ENCODE assay signal across 15 cellular contexts in genomic region chr7:77540402-77540822, GRCh38. TPM values are rescaled to one million over a fixed set of nuclear protein-coding genes. Genes with fewer than 3 reads are reported as not detected.
DNase-seq lines count a peak whose midpoint lies in the region; ATAC-seq and TF ChIP-seq lines count a peak whose summit lies in the region.
"Had no signal": no experiment of that assay in that cellular context is flagged by ENCODE, and none has a peak within 500 bp of the region (broad histone marks: within the 10 kb centered on the region; RNA-seq: fewer than 3 reads in every experiment).

No MANE protein-coding gene starts in this region.

- no peak for TF ChIP-seq POLR2A in gastrocnemius medialis (IDR thresholded peaks at IDR 0.05)

- H3K4me1 Mint-ChIP-seq in glutamatergic neuron (ENCODE audit: low read depth, unreplicated experiment), result peaks cover 32% of the 10 kb centered on the region

- H3K9ac ChIP-seq in adipocyte (ENCODE audit: low read length), result no peak overlapping the region

- no peaks in the 10 kb centered on the region for H3K27me3 ChIP-seq in adipocyte (replicated peaks; ENCODE audit: control insufficient read depth, insufficient read depth, low read length)
- no peaks in the 10 kb centered on the region for H3K27me3 ChIP-seq in gastrocnemius medialis
- no peaks in the 10 kb centered on the region for H3K27me3 ChIP-seq in brain microvascular endothelial cell (replicated peaks)
- H3K27me3 ChIP-seq: dorsolateral prefrontal cortex, right atrium auricular region had no signal

- TF ChIP-seq CTCF in glutamatergic neuron (IDR thresholded peaks at IDR 0.05; ENCODE audit: partially characterized antibody, unreplicated experiment) (no peak), gastrocnemius medialis (IDR thresholded peaks at IDR 0.05 in 4 of 5, conservative IDR thresholded peaks at IDR 0.05 in 1 of 5) (no peak), brain microvascular endothelial cell (IDR thresholded peaks at IDR 0.05; ENCODE audit: low read depth, low read length, missing control alignments) (no peak)

- peak overlapping the region in 3 of 4 donors; percentile 89 to 92 (median 91) for H3K27ac ChIP-seq in gastrocnemius medialis
- H3K27ac ChIP-seq in brain microvascular endothelial cell, result no peak overlapping the region

- in situ Hi-C loops in gastrocnemius medialis (cut with MboI; ENCODE audit: low sequenced_read_pairs in 4 of 4), result loop anchor here in 1 of 4 donors (25.0 kb wide), 1 partner anchor 222 kb away; no protein-coding TSS in a partner anchor
- in situ Hi-C loops in brain microvascular endothelial cell (cut with HindIII; ENCODE audit: low pct_ligation_motif_present, low sequenced_read_pairs), result no loop called here

- no peak for ATAC-seq in gastrocnemius medialis
- no peak for ATAC-seq in HG03442 (IDR thresholded peaks at IDR 0.05; ENCODE audit: unreplicated experiment)
- ATAC-seq in GM19463 (IDR thresholded peaks at IDR 0.05; ENCODE audit: unreplicated experiment), result no peak
- ATAC-seq: stimulated activated naive CD8-positive, alpha-beta T cell treated with anti-CD3 and anti-CD28 coated beads, Interleukin-15, Interleukin-2, amounts not matched to agents 100 U/mL and 50 U/mL, for 24 hours had no signal

- intact Hi-C loops in gastrocnemius medialis (cut with DNase I; ENCODE audit: low total_unique reads), result no loop called here

- H3K4me1 ChIP-seq in adipocyte (ENCODE audit: control insufficient read depth, insufficient read depth, low read length) (peaks cover 40% of the 10 kb centered on the region), gastrocnemius medialis (peaks cover 34 to 45% of the 10 kb centered on the region in 2 donors)

- peaks cover 11% of the 10 kb centered on the region for H3K27me3 Mint-ChIP-seq in glutamatergic neuron (ENCODE audit: unreplicated experiment)

- H3K27ac Mint-ChIP-seq in glutamatergic neuron (ENCODE audit: unreplicated experiment), result no peak overlapping the region

- peak overlapping the region; percentile 97 for H3K4me3 Mint-ChIP-seq in glutamatergic neuron (ENCODE audit: unreplicated experiment)

- H3K9me3 ChIP-seq in adipocyte (ENCODE audit: control insufficient read depth, low read length) (no peaks in the 10 kb centered on the region), gastrocnemius medialis (no peaks in the 10 kb centered on the region)
- H3K9me3 ChIP-seq: right atrium auricular region had no signal

- H3K36me3 ChIP-seq in adipocyte (ENCODE audit: control insufficient read depth, insufficient read depth, low read length, severe bottlenecking) (no peaks in the 10 kb centered on the region), gastrocnemius medialis (no peaks in the 10 kb centered on the region), brain microvascular endothelial cell (replicated peaks) (peaks cover 4% of the 10 kb centered on the region)
- H3K36me3 ChIP-seq: right atrium auricular region had no signal

- H3K9me3 Mint-ChIP-seq in glutamatergic neuron (ENCODE audit: unreplicated experiment), result peaks cover 13% of the 10 kb centered on the region
- H3K9me3 Mint-ChIP-seq: CD14-positive monocyte had no signal

- H3K4me3 ChIP-seq in adipocyte (ENCODE audit: low read length), result peak overlapping the region; percentile 96
- peak overlapping the region in 2 of 4 donors; percentile 86 to 99 for H3K4me3 ChIP-seq in gastrocnemius medialis
- no peak overlapping the region for H3K4me3 ChIP-seq in brain microvascular endothelial cell (ENCODE audit: low read depth, low read length)

- DNase-seq in HT-29 (ENCODE audit: low spot score), result peak; percentile 32
- DNase-seq in adipocyte (ENCODE audit: low read depth), result no peak
- DNase-seq in glutamatergic neuron, result no peak
- DNase-seq in gastrocnemius medialis, result no peak
- DNase-seq in stimulated activated CD4-positive, alpha-beta T cell treated with anti-CD3 and anti-CD28 coated beads, Interleukin-2, amount 100 ng/mL, for 48 hours, result no peak
- no peak for DNase-seq in brain microvascular endothelial cell
- DNase-seq: activated CD4-positive, alpha-beta T cell treated with anti-CD3 and anti-CD28 coated beads for 48 hours; activated T-cell treated with anti-CD3 and anti-CD28 coated beads, Interleukin-2, amount 50 U/mL, for 1 hour; dorsolateral prefrontal cortex; stimulated activated naive CD8-positive, alpha-beta T cell treated with anti-CD3 and anti-CD28 coated beads, Interleukin-15, Interleukin-2, amounts not matched to agents 100 U/mL and 50 U/mL, for 24 hours; T-helper 1 cell had no signal

- no peaks in the 10 kb centered on the region for H3K36me3 Mint-ChIP-seq in glutamatergic neuron (ENCODE audit: unreplicated experiment)

RNA-seq across cellular contexts. Expression of gene PTPN12, which starts 3.3 kb away (rescaled TPM):
- 23.6 and 29.6 TPM in 2 replicates for total RNA-seq in HT-29 (2014; rRNA removed; shearing (Covaris generic))
- total RNA-seq in glutamatergic neuron (ENCODE audit: unreplicated experiment), result 106 TPM
- 10 to 100 TPM; 22.7 to 38.0 (median 27.7) TPM for total RNA-seq in gastrocnemius medialis
